In genomic region chr17:81156866-81157805, GRCh38 we compare ENCODE assay signal across 25 cellular contexts. TPM values are rescaled to one million over a fixed set of nuclear protein-coding genes. Genes with fewer than 3 reads are reported as not detected.
DNase-seq lines count a peak whose midpoint lies in the region; ATAC-seq, FAIRE-seq and TF ChIP-seq lines count a peak whose summit lies in the region.
"Had no signal": no experiment of that assay in that cellular context is flagged by ENCODE, and none has a peak within 500 bp of the region (broad histone marks: within the 10 kb centered on the region; RNA-seq: fewer than 3 reads in every experiment).

No MANE protein-coding gene starts in this region.

- H3K4me2 ChIP-seq in astrocyte (ENCODE audit: low read length) (no peak overlapping the region), H1 (ENCODE audit: insufficient read depth in 1 of 2, low read depth in 2 of 2, low read length in 2 of 2) (no peak overlapping the region)

- TF ChIP-seq EP300 in H1 (IDR thresholded peaks at IDR 0.05; ENCODE audit: borderline replicate concordance in 1 of 2, low read depth in 2 of 2, low read length in 2 of 2), result no peak

- H2BK5ac ChIP-seq in H1 (ENCODE audit: low read depth, low read length), result no peak overlapping the region

- H3K23ac ChIP-seq in H1 (ENCODE audit: insufficient read length), result no peak overlapping the region

- H3K4me3 ChIP-seq in astrocyte (ENCODE audit: insufficient read depth, low read depth, low read length) (no peak overlapping the region), H1 (ENCODE audit: extremely low read depth in 1 of 4, insufficient read depth in 2 of 4, low read depth in 3 of 4, low read length in 4 of 4) (no peak overlapping the region)
- H3K4me3 ChIP-seq: GM23248, HAP-1, SJCRH30 had no signal

- H3K4me3 Mint-ChIP-seq in astrocyte (ENCODE audit: unreplicated experiment) (no peak overlapping the region), nephron progenitor cell (no peak overlapping the region)

- H3K4ac ChIP-seq in H1 (replicated peaks; ENCODE audit: insufficient read length, low read depth, low read length), result no peak overlapping the region

- CTCF ChIA-PET in H1 (lab: Charles Lee; ENCODE audit: partially characterized antibody), result interaction anchor here (0.8 kb wide), 1 partner anchor 10 kb away, joined by 3 read pairs; no protein-coding TSS in a partner anchor

- H3K56ac ChIP-seq in H1 (replicated peaks; ENCODE audit: insufficient read length, low read depth, low read length), result no peak overlapping the region

- H3K36me3 ChIP-seq in astrocyte (ENCODE audit: insufficient read depth, low read length) (no peaks in the 10 kb centered on the region), H1 (ENCODE audit: control insufficient read depth in 2 of 4, insufficient read depth in 4 of 4, low read length in 3 of 4) (no peaks in the 10 kb centered on the region)
- H3K36me3 ChIP-seq: HAP-1, SJCRH30 had no signal

- H2BK15ac ChIP-seq in H1 (ENCODE audit: low read length), result no peak overlapping the region

- POLR2A ChIA-PET in H1 (lab: Charles Lee; ENCODE audit: partially characterized antibody), result interaction anchor here (1.2 kb wide), 1 partner anchor 8 kb away, joined by 4 read pairs; the partner anchor contains the start of gene PVALEF

- H2BK12ac ChIP-seq in H1 (ENCODE audit: low read depth, low read length), result no peak overlapping the region

- H3K14ac ChIP-seq in H1 (ENCODE audit: insufficient read length), result no peak overlapping the region

- H3K27ac ChIP-seq in astrocyte (ENCODE audit: low read depth, low read length), result no peak overlapping the region
- no peak overlapping the region for H3K27ac ChIP-seq in H1 (ENCODE audit: low read depth, low read length)
- H3K27ac ChIP-seq in temporal lobe (ENCODE audit: low read depth, low read length), result peak overlapping the region; percentile 17
- H3K27ac ChIP-seq: C4-2B, GM23248, SJCRH30 had no signal

- H3K4me1 ChIP-seq in astrocyte (ENCODE audit: insufficient read depth, low read length) (no peaks in the 10 kb centered on the region), H1 (replicated peaks in 1 of 4; ENCODE audit: control insufficient read depth in 3 of 4, insufficient read depth in 4 of 4, low read length in 3 of 4) (no peaks in the 10 kb centered on the region)
- H3K4me1 ChIP-seq: HAP-1 had no signal

- no peaks in the 10 kb centered on the region for H3K79me1 ChIP-seq in H1 (ENCODE audit: low read depth, low read length)

- DNase-seq in astrocyte (ENCODE audit: low read depth), result no peak
- no peak for DNase-seq in H1 (ENCODE audit: low read depth in 1 of 2, low spot score in 2 of 2)
- DNase-seq in nephron progenitor cell, result no peak
- DNase-seq in amygdala (lab: John Stamatoyannopoulos, UW), result no peak
- no peak for DNase-seq in NCI-H82 (lab: John Stamatoyannopoulos, UW)
- DNase-seq: DMS53; GDM1; GM23248; KBM-7; MM.1S; NCI-H1048; NCI-H1417 treated with DMSO at 0.1 percent for 48 hours; NCI-H187; NCI-H2107; NCI-H446 treated with DMSO at 0.1 percent for 48 hours; NCI-H748 treated with DMSO at 0.1 percent for 48 hours; NK-92 treated with Interleukin-12 subunit alpha and Interleukin-12 subunit beta, amount 100 ng/mL, for 24 hours; SJCRH30 had no signal

- H2AFZ ChIP-seq in astrocyte (ENCODE audit: low read depth, low read length), result no peak overlapping the region
- no peak overlapping the region for H2AFZ ChIP-seq in H1 (ENCODE audit: low read length)
- H2AFZ ChIP-seq: GM23248 had no signal

- no peak overlapping the region for H2BK20ac ChIP-seq in H1 (ENCODE audit: low read length)

- H3K23me2 ChIP-seq in H1 (ENCODE audit: low read depth, low read length), result no peaks in the 10 kb centered on the region

- no peaks in the 10 kb centered on the region for H3K9me3 Mint-ChIP-seq in astrocyte (ENCODE audit: unreplicated experiment)
- no peaks in the 10 kb centered on the region for H3K9me3 Mint-ChIP-seq in nephron progenitor cell

- H3K9ac ChIP-seq in astrocyte (ENCODE audit: low read length) (no peak overlapping the region), H1 (replicated peaks in 1 of 4; ENCODE audit: extremely low read depth in 1 of 4, low read depth in 3 of 4, low read length in 3 of 4) (no peak overlapping the region)
- H3K9ac ChIP-seq: GM23248 had no signal

- H3K18ac ChIP-seq in H1 (ENCODE audit: extremely low read depth, low read length), result no peak overlapping the region; the same call in 1 of the 2 replicates

- H3K9me3 ChIP-seq in astrocyte (ENCODE audit: insufficient read depth, low read depth, low read length) (no peaks in the 10 kb centered on the region), H1 (ENCODE audit: insufficient read depth in 2 of 2, low read depth in 1 of 2, low read length in 1 of 2) (no peaks in the 10 kb centered on the region)
- H3K9me3 ChIP-seq: HAP-1, SJCRH30 had no signal

- H3K27me3 Mint-ChIP-seq in astrocyte (ENCODE audit: low read depth, unreplicated experiment) (peaks cover 25% of the 10 kb centered on the region), nephron progenitor cell (ENCODE audit: low read depth, poor library complexity) (peaks cover 14% of the 10 kb centered on the region)

- H3K36me3 Mint-ChIP-seq in astrocyte (ENCODE audit: low read depth, unreplicated experiment) (no peaks in the 10 kb centered on the region), nephron progenitor cell (ENCODE audit: low read depth) (no peaks in the 10 kb centered on the region)

- no peaks in the 10 kb centered on the region for H3K79me2 ChIP-seq in astrocyte (ENCODE audit: insufficient read depth, low read length)
- no peaks in the 10 kb centered on the region for H3K79me2 ChIP-seq in H1 (ENCODE audit: control insufficient read depth in 1 of 2, insufficient read depth in 2 of 2, low read length in 2 of 2)

- WGBS in H1 (ENCODE audit: extremely low coverage in 1 of 2, insufficient coverage in 1 of 2, insufficient read length in 1 of 2, insufficient replicate concordance in 2 of 2, low coverage in 1 of 2, low lambda C conversion rate in 2 of 2, missing lambda C conversion rate in 1 of 2), 2 experiments, result 91% methylated on average over 35 of the region's 38 CpGs; no CpG with 5 or more reads in 1 of the 2 experiments

- H4K91ac ChIP-seq in H1 (replicated peaks; ENCODE audit: insufficient read length, low read length), result no peak overlapping the region

- H3K4me1 Mint-ChIP-seq in astrocyte (ENCODE audit: low read depth, unreplicated experiment) (no peaks in the 10 kb centered on the region), nephron progenitor cell (peaks cover 4% of the 10 kb centered on the region)

- no peak overlapping the region for H2AK5ac ChIP-seq in H1 (ENCODE audit: low read depth, low read length)

- no peak for TF ChIP-seq CTCF in astrocyte (IDR thresholded peaks at IDR 0.05; ENCODE audit: insufficient read depth, low read depth, low read length)
- no peak for TF ChIP-seq CTCF in H1 (IDR thresholded peaks at IDR 0.05; ENCODE audit: control extremely low read depth in 1 of 3, insufficient read depth in 1 of 3, low read depth in 1 of 3, low read length in 3 of 3)
- no peak for TF ChIP-seq CTCF in nephron progenitor cell (IDR thresholded peaks at IDR 0.05)

- no peak overlapping the region for H4K5ac ChIP-seq in H1 (ENCODE audit: insufficient read length, low read depth, low read length)

- ATAC-seq in GM21515 (IDR thresholded peaks at IDR 0.05; ENCODE audit: unreplicated experiment), result no peak
- ATAC-seq: Panc1 had no signal

- H2BK120ac ChIP-seq in H1 (replicated peaks; ENCODE audit: low read depth, low read length), result no peak overlapping the region

- H3K27ac Mint-ChIP-seq in astrocyte (ENCODE audit: unreplicated experiment) (peak overlapping the region; percentile 26), nephron progenitor cell (peak overlapping the region; percentile 74)

- no peaks in the 10 kb centered on the region for H4K20me1 ChIP-seq in astrocyte (ENCODE audit: insufficient read depth, low read length)
- H4K20me1 ChIP-seq in H1 (replicated peaks in 1 of 2; ENCODE audit: control insufficient read depth in 1 of 2, insufficient read depth in 2 of 2, low read length in 2 of 2), result peaks cover 0 to 2% of the 10 kb centered on the region in 2 experiments

- no peak for TF ChIP-seq POLR2A in H1 (IDR thresholded peaks at IDR 0.05; ENCODE audit: control extremely low read depth in 1 of 2, low read depth in 2 of 2, low read length in 2 of 2)

- FAIRE-seq in astrocyte (lab: Jason Lieb, UNC) (no peak), H1 (lab: Jason Lieb, UNC) (no peak)
- FAIRE-seq: A204.1, D721Med had no signal

- peak overlapping the region; percentile 51 for H4K8ac ChIP-seq in H1 (ENCODE audit: extremely low read depth, insufficient read depth, low read length)

- TF ChIP-seq RAD21 in H1 (IDR thresholded peaks at IDR 0.05 in 1 of 2, conservative IDR thresholded peaks at IDR 0.05 in 1 of 2; ENCODE audit: low read depth in 2 of 2, low read length in 2 of 2), result no peak

- peaks cover 2% of the 10 kb centered on the region for H3K27me3 ChIP-seq in astrocyte (ENCODE audit: insufficient read depth, low read length)
- H3K27me3 ChIP-seq in H1 (replicated peaks in 1 of 4; ENCODE audit: control insufficient read depth in 3 of 4, extremely low read depth in 1 of 4, insufficient read depth in 3 of 4, low read length in 3 of 4), result no peaks in the 10 kb centered on the region
- H3K27me3 ChIP-seq: SJCRH30 had no signal

TF ChIP-seq in H1, 55 proteins besides CTCF, POLR2A, EP300 and RAD21 (continues in another document):
- TF ChIP-seq SP4 (IDR thresholded peaks at IDR 0.05; ENCODE audit: low read length) (no peak), KDM5A (IDR thresholded peaks at IDR 0.05; ENCODE audit: low read length) (no peak)

RNA-seq across cellular contexts. Expression of gene PVALEF, which starts 8.2 kb away (rescaled TPM):
- total RNA-seq in astrocyte, result not detected in 2 replicates
- total RNA-seq in H1 (2021; fragmentation: NEBNext Ultra II Directional; extraction: Animal tissue kit (Norgen Biotek cat#: 25700)), result not detected in 2 replicates
- 0.03 and 0.05 TPM in 2 replicates for polyA plus RNA-seq in H1 (2011; rRNA removed)
- not detected for polyA plus RNA-seq in H1 (2011; cell fraction: cytosol; rRNA removed)
- polyA plus RNA-seq in H1 (2011; cell fraction: nucleus; rRNA removed), result not detected
- 0.12 TPM in 1 of 4 replicates, not detected in the others for polyA plus RNA-seq in H1 (2012, experiment 1 of 2)
- polyA plus RNA-seq in H1 (2012, experiment 2 of 2), result not detected
- polyA plus RNA-seq in H1 (2013, experiment 1 of 2), result not detected
- not detected for polyA plus RNA-seq in H1 (2013, experiment 2 of 2)
- polyA minus RNA-seq in H1 (2011; rRNA and poly(A)+ RNA removed), result not detected in 2 replicates
- not detected for polyA minus RNA-seq in H1 (2011; cell fraction: cytosol; rRNA and poly(A)+ RNA removed)
- not detected for polyA minus RNA-seq in H1 (2011; cell fraction: nucleus; rRNA and poly(A)+ RNA removed)
- total RNA-seq in temporal lobe, result not detected
- total RNA-seq: GM23248 had no signal
- polyA plus RNA-seq: GM23248 had no signal

RNA-seq across cellular contexts. Expression of gene AATK, which starts 8.9 kb away (rescaled TPM):
- total RNA-seq in astrocyte (0.41 and 0.54 TPM in 2 replicates), temporal lobe (7.9 TPM)
- total RNA-seq in H1 (2021; fragmentation: NEBNext Ultra II Directional; extraction: Animal tissue kit (Norgen Biotek cat#: 25700)), result 3.2 and 3.5 TPM in 2 replicates
- 1.7 and 3.6 TPM in 2 replicates for polyA plus RNA-seq in H1 (2011; rRNA removed)
- 2.2 TPM for polyA plus RNA-seq in H1 (2011; cell fraction: cytosol; rRNA removed)
- polyA plus RNA-seq in H1 (2011; cell fraction: nucleus; rRNA removed), result 7.4 TPM
- polyA plus RNA-seq in H1 (2012, experiment 1 of 2), result 2.2 to 3.3 TPM (median 2.6 TPM) in 4 replicates
- polyA plus RNA-seq in H1 (2012, experiment 2 of 2), result 1.1 TPM
- polyA plus RNA-seq in H1 (2013, experiment 1 of 2), result 1.9 TPM
- polyA plus RNA-seq in H1 (2013, experiment 2 of 2), result 1.8 TPM
- 1.4 and 2.8 TPM in 2 replicates for polyA minus RNA-seq in H1 (2011; rRNA and poly(A)+ RNA removed)
- 5.8 TPM for polyA minus RNA-seq in H1 (2011; cell fraction: cytosol; rRNA and poly(A)+ RNA removed)
- polyA minus RNA-seq in H1 (2011; cell fraction: nucleus; rRNA and poly(A)+ RNA removed), result 4.8 TPM
